ENCODE assay signal across 8 cellular contexts in the genomic region with DNA sequence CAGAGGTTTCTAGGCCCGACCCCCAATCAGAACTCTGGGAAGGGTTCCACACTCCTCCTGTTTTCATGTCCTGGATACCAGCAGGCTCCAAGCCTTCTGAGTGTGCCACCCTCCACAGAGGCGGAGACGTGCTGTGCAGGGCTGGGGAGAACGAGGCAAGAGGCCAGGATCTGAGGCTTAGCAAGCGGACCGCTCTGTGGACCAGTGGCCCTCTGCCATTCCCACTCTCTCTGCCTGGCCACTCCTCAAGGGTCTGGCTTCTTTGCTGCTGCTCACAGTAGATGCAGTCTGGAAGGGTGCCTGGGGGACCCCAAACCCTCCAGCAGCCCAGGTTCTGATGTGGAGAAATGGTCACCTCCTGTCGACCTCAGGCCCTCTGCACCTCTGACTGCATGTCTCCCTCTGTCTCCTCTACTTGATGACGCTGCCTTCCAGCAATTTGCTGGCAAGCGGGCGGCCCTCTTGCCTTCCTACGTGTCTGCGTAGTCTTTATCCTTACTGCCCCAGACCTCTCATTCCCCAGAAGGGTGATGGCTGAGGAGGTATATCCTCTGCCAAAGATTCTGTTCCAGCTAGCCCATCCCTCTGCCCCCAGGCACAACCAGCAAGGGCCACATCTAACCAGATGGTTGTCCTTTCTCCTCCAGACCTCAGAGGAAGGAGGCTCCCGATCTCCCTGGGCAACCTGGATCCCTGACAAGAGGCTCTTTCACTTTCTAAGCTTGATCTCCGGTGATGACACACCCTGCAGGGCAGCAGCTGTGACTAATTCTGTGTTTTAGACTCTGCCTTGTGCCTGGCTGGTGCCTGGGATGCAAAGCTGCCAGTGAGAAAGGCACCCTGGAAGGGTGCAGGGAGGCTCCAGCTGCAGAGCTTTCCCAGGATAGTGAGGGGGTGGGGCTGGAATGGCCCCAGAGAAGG.
DNase-seq lines count a peak whose midpoint lies in the region; ATAC-seq and TF ChIP-seq lines count a peak whose summit lies in the region.

No MANE protein-coding gene starts in this region.

- H3K4me1 ChIP-seq in gastrocnemius medialis: peaks cover 6 to 11% of the 10 kb centered on the region in 2 donors

- H3K36me3 Mint-ChIP-seq in activated naive CD8-positive, alpha-beta T cell treated with anti-CD3 and anti-CD28 coated beads, Interleukin-2, amount 10 ng/mL, durations not matched to agents 7 days and 5 days: no peaks in the 10 kb centered on the region
- no peaks in the 10 kb centered on the region for H3K36me3 Mint-ChIP-seq in activated naive CD8-positive, alpha-beta T cell treated with anti-CD3 and anti-CD28 coated beads for 36 hours

- intact Hi-C loops in gastrocnemius medialis (cut with DNase I; ENCODE audit: low total_unique reads): no loop called here

- no peaks in the 10 kb centered on the region for H3K36me3 ChIP-seq in gastrocnemius medialis

- no peak for TF ChIP-seq CTCF in fibroblast of pulmonary artery (IDR thresholded peaks at IDR 0.05; ENCODE audit: low read length, missing control alignments)
- no peak for TF ChIP-seq CTCF in gastrocnemius medialis (IDR thresholded peaks at IDR 0.05 in 4 of 5, conservative IDR thresholded peaks at IDR 0.05 in 1 of 5)

- peak; percentile 21 for ATAC-seq in activated naive CD8-positive, alpha-beta T cell treated with anti-CD3 and anti-CD28 coated beads, Interleukin-2, amount 10 ng/mL, durations not matched to agents 7 days and 5 days (ENCODE audit: low read depth)
- ATAC-seq in gastrocnemius medialis: peak; percentile 94 to 97
- ATAC-seq in HG02870 (IDR thresholded peaks at IDR 0.05; ENCODE audit: unreplicated experiment): no peak

- no peak overlapping the region for H3K4me3 Mint-ChIP-seq in activated naive CD8-positive, alpha-beta T cell treated with anti-CD3 and anti-CD28 coated beads, Interleukin-2, amount 10 ng/mL, durations not matched to agents 7 days and 5 days
- H3K4me3 Mint-ChIP-seq in activated naive CD8-positive, alpha-beta T cell treated with anti-CD3 and anti-CD28 coated beads for 36 hours: no peak overlapping the region

- in situ Hi-C loops in SK-MEL-5 (cut with HindIII; ENCODE audit: low pct_unique_long_range_greater_than_20kb, low sequenced_read_pairs) (no loop called here), gastrocnemius medialis (cut with MboI; ENCODE audit: low sequenced_read_pairs in 4 of 4) (loop anchor here in 2 of 4 donors (25.0 kb wide), 1 partner anchor 295 kb away; no protein-coding TSS in a partner anchor)

- H3K4me3 ChIP-seq in fibroblast of pulmonary artery (replicated peaks; ENCODE audit: low read depth, low read length) (peak overlapping the region; percentile 36), gastrocnemius medialis (no peak overlapping the region)

- DNase-seq in activated naive CD8-positive, alpha-beta T cell treated with anti-CD3 and anti-CD28 coated beads, Interleukin-2, amount 10 ng/mL, durations not matched to agents 7 days and 5 days: no peak
- DNase-seq in activated naive CD8-positive, alpha-beta T cell treated with anti-CD3 and anti-CD28 coated beads for 36 hours: no peak
- peak; percentile 60 for DNase-seq in SK-MEL-5 (ENCODE audit: low read depth, low spot score)
- DNase-seq in fibroblast of pulmonary artery (ENCODE audit: low read depth): peak; percentile 88
- peak; percentile 37 to 72 for DNase-seq in gastrocnemius medialis
- no peak for DNase-seq in NK-92 (lab: John Stamatoyannopoulos, UW; ENCODE audit: unreplicated experiment)
- DNase-seq in NCI-H2029 treated with DMSO at 0.1 percent for 48 hours (lab: John Stamatoyannopoulos, UW): no peak

- POLR2A ChIA-PET in activated naive CD8-positive, alpha-beta T cell treated with anti-CD3 and anti-CD28 coated beads, Interleukin-2, amount 10 ng/mL, durations not matched to agents 7 days and 5 days (lab: Charles Lee): no interaction called here

- H3K4me1 Mint-ChIP-seq in activated naive CD8-positive, alpha-beta T cell treated with anti-CD3 and anti-CD28 coated beads, Interleukin-2, amount 10 ng/mL, durations not matched to agents 7 days and 5 days: peaks cover 18% of the 10 kb centered on the region
- H3K4me1 Mint-ChIP-seq in activated naive CD8-positive, alpha-beta T cell treated with anti-CD3 and anti-CD28 coated beads for 36 hours: peaks cover 7% of the 10 kb centered on the region

- TF ChIP-seq POLR2A in gastrocnemius medialis (IDR thresholded peaks at IDR 0.05): no peak

- no peaks in the 10 kb centered on the region for H3K27me3 ChIP-seq in gastrocnemius medialis

- H3K9me3 Mint-ChIP-seq in activated naive CD8-positive, alpha-beta T cell treated with anti-CD3 and anti-CD28 coated beads, Interleukin-2, amount 10 ng/mL, durations not matched to agents 7 days and 5 days: no peaks in the 10 kb centered on the region
- no peaks in the 10 kb centered on the region for H3K9me3 Mint-ChIP-seq in activated naive CD8-positive, alpha-beta T cell treated with anti-CD3 and anti-CD28 coated beads for 36 hours

- H3K27ac ChIP-seq in gastrocnemius medialis: peak overlapping the region; percentile 24 to 67 (median 52)

- H3K27me3 Mint-ChIP-seq in activated naive CD8-positive, alpha-beta T cell treated with anti-CD3 and anti-CD28 coated beads, Interleukin-2, amount 10 ng/mL, durations not matched to agents 7 days and 5 days: peaks cover 2% of the 10 kb centered on the region
- H3K27me3 Mint-ChIP-seq in activated naive CD8-positive, alpha-beta T cell treated with anti-CD3 and anti-CD28 coated beads for 36 hours: no peaks in the 10 kb centered on the region

- no peak overlapping the region for H3K27ac Mint-ChIP-seq in activated naive CD8-positive, alpha-beta T cell treated with anti-CD3 and anti-CD28 coated beads, Interleukin-2, amount 10 ng/mL, durations not matched to agents 7 days and 5 days
- no peak overlapping the region for H3K27ac Mint-ChIP-seq in activated naive CD8-positive, alpha-beta T cell treated with anti-CD3 and anti-CD28 coated beads for 36 hours

- H3K9me3 ChIP-seq in gastrocnemius medialis: no peaks in the 10 kb centered on the region

Comparison
In these comparisons a context has a peak if more than half of its experiments do, and no peak if none do; other contexts are left out.
1. DNase-seq: peak in SK-MEL-5 (single experiment), fibroblast of pulmonary artery (single experiment) and gastrocnemius medialis (2 of 2); none in activated naive CD8-positive, alpha-beta T cell treated with anti-CD3 and anti-CD28 coated beads, Interleukin-2, amount 10 ng/mL, durations not matched to agents 7 days and 5 days (single experiment), activated naive CD8-positive, alpha-beta T cell treated with anti-CD3 and anti-CD28 coated beads for 36 hours (single experiment), NK-92 (single experiment) and NCI-H2029 treated with DMSO at 0.1 percent for 48 hours (single experiment).